10 cellular contexts compared by ENCODE assay signal in the genomic region with DNA sequence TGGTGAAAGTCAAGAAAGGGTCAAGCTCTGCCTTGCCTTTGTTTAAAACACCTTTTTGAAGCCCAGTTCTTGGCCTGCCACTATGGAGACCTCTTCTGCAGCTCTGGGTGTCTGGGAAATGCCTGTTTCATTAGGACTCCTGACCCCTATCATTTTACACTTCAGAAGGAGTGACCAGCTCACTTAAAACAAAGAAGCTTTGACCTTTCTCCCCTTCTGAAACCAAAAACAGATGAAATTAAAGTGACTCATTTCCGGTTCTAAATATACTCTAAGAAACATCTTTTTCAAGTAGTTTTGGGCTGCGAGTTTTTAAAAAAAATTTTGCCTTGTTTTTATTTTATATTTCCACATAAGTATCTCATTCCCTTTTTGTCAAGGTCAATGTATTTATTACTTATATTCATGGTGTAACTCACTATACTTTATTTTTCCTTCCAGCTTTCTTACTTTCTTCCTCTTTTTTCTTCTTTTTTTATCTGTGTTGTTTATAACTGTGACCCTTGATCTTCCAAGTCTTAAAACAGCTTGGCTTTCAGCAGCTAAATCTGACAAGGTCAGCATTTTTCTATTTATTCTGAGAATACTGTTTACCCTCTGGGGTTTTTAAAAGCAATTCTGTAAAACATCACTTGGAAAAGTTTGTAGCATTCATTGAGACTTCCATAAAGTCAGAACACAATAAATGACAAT.
A peak's percentile ranks its signal among the peaks of the same experiment; 100 is the strongest.
DNase-seq lines count a peak whose midpoint lies in the region; ATAC-seq and TF ChIP-seq lines count a peak whose summit lies in the region.
"Had no signal": no experiment of that assay in that cellular context is flagged by ENCODE, and none has a peak within 500 bp of the region (broad histone marks: within the 10 kb centered on the region; RNA-seq: fewer than 3 reads in every experiment).

No MANE protein-coding gene starts in this region.

- H3K9me3 Mint-ChIP-seq in CD8-positive, alpha-beta memory T cell = no peaks in the 10 kb centered on the region
- H3K9me3 Mint-ChIP-seq in H9 = no peaks in the 10 kb centered on the region; a peak in 1 of 5 replicates

- H3K18ac ChIP-seq in H9 (ENCODE audit: insufficient read length, low read depth, low read length) = no peak overlapping the region

- H3K4me1 ChIP-seq in BLaER1 (peaks cover 16% of the 10 kb centered on the region), KMS-11 (ENCODE audit: low read depth, poor library complexity, severe bottlenecking) (peaks cover 45% of the 10 kb centered on the region), H9 (ENCODE audit: insufficient read depth, low read length) (peaks cover 5% of the 10 kb centered on the region; the same call in 1 of the 2 replicates)
- H3K4me1 ChIP-seq in CD8-positive, alpha-beta memory T cell (ENCODE audit: insufficient read depth, low read length) = no peaks in the 10 kb centered on the region

- no peak overlapping the region for H3K14ac ChIP-seq in H9 (ENCODE audit: insufficient read depth, low read length)

- no peak overlapping the region for H3K4me3 Mint-ChIP-seq in CD8-positive, alpha-beta memory T cell
- H3K4me3 Mint-ChIP-seq in H9 = no peak overlapping the region

- no peaks in the 10 kb centered on the region for H3K23me2 ChIP-seq in H9 (ENCODE audit: insufficient read length, low read depth, low read length, poor library complexity, severe bottlenecking)

- H3K4me1 Mint-ChIP-seq in CD8-positive, alpha-beta memory T cell = no peaks in the 10 kb centered on the region
- H3K4me1 Mint-ChIP-seq in H9 = peaks cover 36 to 37% of the 10 kb centered on the region in 2 experiments

- H3K27me3 ChIP-seq in BLaER1 (no peaks in the 10 kb centered on the region), KMS-11 (ENCODE audit: insufficient read depth, low read depth) (no peaks in the 10 kb centered on the region), H9 (ENCODE audit: insufficient read depth, low read length) (no peaks in the 10 kb centered on the region)
- no peaks in the 10 kb centered on the region for H3K27me3 ChIP-seq in CD8-positive, alpha-beta memory T cell (ENCODE audit: insufficient read depth, low read length, poor library complexity, severe bottlenecking)

- DNase-seq in fibroblast of mammary gland (ENCODE audit: low read depth) = peak; percentile 77
- DNase-seq in posterior vena cava (ENCODE audit: low spot score) = no peak
- no peak for DNase-seq in CD8-positive, alpha-beta memory T cell
- no peak for DNase-seq in H9
- DNase-seq: DND-41, NCI-H2107 had no signal

- H3K36me3 ChIP-seq in BLaER1 (no peaks in the 10 kb centered on the region), KMS-11 (ENCODE audit: insufficient read depth) (no peaks in the 10 kb centered on the region)
- H3K36me3 ChIP-seq in CD8-positive, alpha-beta memory T cell (ENCODE audit: insufficient read depth, low read length) = no peaks in the 10 kb centered on the region

- no peaks in the 10 kb centered on the region for H3K79me2 ChIP-seq in KMS-11 (ENCODE audit: insufficient read depth, low read depth)
- H3K79me2 ChIP-seq in H9 (ENCODE audit: insufficient read depth, low read length) = no peaks in the 10 kb centered on the region

- H3K27me3 Mint-ChIP-seq in CD8-positive, alpha-beta memory T cell = no peaks in the 10 kb centered on the region
- no peaks in the 10 kb centered on the region; the same call in 1 of the 2 replicates for H3K27me3 Mint-ChIP-seq in H9 (ENCODE audit: low read depth)

- H3K27ac Mint-ChIP-seq in CD8-positive, alpha-beta memory T cell = no peak overlapping the region
- H3K27ac Mint-ChIP-seq in H9 = 0 out of 7 replicates have a peak overlapping the region, but pooled peaks of 1 of the 3 experiments have one; percentile 17

- no peak overlapping the region for H3K56ac ChIP-seq in H9 (ENCODE audit: insufficient read length, low read depth, low read length)

- no peaks in the 10 kb centered on the region for H3K9me3 ChIP-seq in BLaER1
- H3K9me3 ChIP-seq in CD8-positive, alpha-beta memory T cell (ENCODE audit: low read length) = no peaks in the 10 kb centered on the region
- no peaks in the 10 kb centered on the region for H3K9me3 ChIP-seq in H9 (ENCODE audit: control insufficient read depth, low read depth, low read length)

- H3K27ac ChIP-seq in BLaER1 = no peak overlapping the region
- peak overlapping the region; percentile 79 for H3K27ac ChIP-seq in KMS-11
- no peak overlapping the region for H3K27ac ChIP-seq in CD8-positive, alpha-beta memory T cell (ENCODE audit: low read depth, low read length)
- no peak overlapping the region for H3K27ac ChIP-seq in H9 (ENCODE audit: insufficient read length, low read depth, low read length)

- H2AFZ ChIP-seq in KMS-11 (ENCODE audit: low read depth) = peak overlapping the region; percentile 20
- no peak overlapping the region for H2AFZ ChIP-seq in H9 (ENCODE audit: low read length)

- H2BK20ac ChIP-seq in H9 (ENCODE audit: low read depth, low read length, poor library complexity, severe bottlenecking) = no peak overlapping the region

- no peak overlapping the region for H3K4me3 ChIP-seq in BLaER1
- H3K4me3 ChIP-seq in KMS-11 (IDR thresholded peaks at IDR 0.05; ENCODE audit: insufficient read depth, low read depth, low read length) = no peak overlapping the region
- H3K4me3 ChIP-seq in fibroblast of mammary gland (ENCODE audit: control insufficient read depth, low read depth, low read length) = no peak overlapping the region
- H3K4me3 ChIP-seq in CD8-positive, alpha-beta memory T cell (ENCODE audit: low read length) = no peak overlapping the region

- no peak overlapping the region for H3K23ac ChIP-seq in H9 (ENCODE audit: insufficient read length, low read depth, low read length)

- H4K8ac ChIP-seq in H9 (replicated peaks; ENCODE audit: insufficient read length, low read depth, low read length) = no peak overlapping the region

- ATAC-seq in GM21423 (IDR thresholded peaks at IDR 0.05; ENCODE audit: unreplicated experiment) = peak; percentile 65
- no peak for ATAC-seq in HG03469 (IDR thresholded peaks at IDR 0.05; ENCODE audit: unreplicated experiment)

- H3K9ac ChIP-seq in BLaER1 = no peak overlapping the region
- peak overlapping the region; percentile 24; the same call in 1 of the 2 replicates for H3K9ac ChIP-seq in KMS-11
- H3K9ac ChIP-seq in H9 (ENCODE audit: extremely low read depth, insufficient read length, low read length) = no peak overlapping the region

- no peak overlapping the region for H2BK120ac ChIP-seq in H9 (ENCODE audit: low read depth, low read length, poor library complexity, severe bottlenecking)

- no peak overlapping the region for H3K4ac ChIP-seq in H9 (ENCODE audit: low read depth, low read length)

- no peak overlapping the region for H4K5ac ChIP-seq in H9 (ENCODE audit: insufficient read length, low read depth, low read length)

- no peak overlapping the region for H3T11ph ChIP-seq in H9 (ENCODE audit: low read length)

- no peak overlapping the region for H2BK5ac ChIP-seq in H9 (ENCODE audit: insufficient read length, low read length)

- no peak overlapping the region for H2BK15ac ChIP-seq in H9 (ENCODE audit: low read depth, low read length)

- POLR2A ChIA-PET in CD8-positive, alpha-beta memory T cell (lab: Charles Lee) = no interaction called here

- H4K91ac ChIP-seq in H9 (ENCODE audit: insufficient read length, low read depth, low read length) = no peak overlapping the region

- H3K79me1 ChIP-seq in H9 (ENCODE audit: insufficient read depth, low read depth, low read length, poor library complexity, severe bottlenecking) = no peaks in the 10 kb centered on the region

- H4K20me1 ChIP-seq in BLaER1 (no peaks in the 10 kb centered on the region), KMS-11 (ENCODE audit: insufficient read depth) (no peaks in the 10 kb centered on the region), H9 (ENCODE audit: control insufficient read depth, insufficient read depth, insufficient read length) (no peaks in the 10 kb centered on the region)

- CTCF ChIA-PET in CD8-positive, alpha-beta memory T cell (lab: Charles Lee) = no interaction called here

- H2AK5ac ChIP-seq in H9 (ENCODE audit: insufficient read length, low read length) = no peak overlapping the region

- H3K4me2 ChIP-seq in BLaER1 (peak overlapping the region; percentile 46), KMS-11 (peak overlapping the region; percentile 95), H9 (ENCODE audit: insufficient read depth, insufficient read length, low read length) (no peak overlapping the region)

- TF ChIP-seq CTCF in KMS-11 (conservative IDR thresholded peaks at IDR 0.05; ENCODE audit: low read depth, low read length) (no peak), fibroblast of mammary gland (conservative IDR thresholded peaks at IDR 0.05; ENCODE audit: control insufficient read depth, insufficient read depth, low read depth, low read length) (no peak), H9 (conservative IDR thresholded peaks at IDR 0.05) (no peak)

- intact Hi-C loops in posterior vena cava (cut with DNase I) = no loop called here

- no peaks in the 10 kb centered on the region for H3K36me3 Mint-ChIP-seq in CD8-positive, alpha-beta memory T cell
- no peaks in the 10 kb centered on the region for H3K36me3 Mint-ChIP-seq in H9 (ENCODE audit: insufficient read depth in 1 of 3, low read depth in 3 of 3)

- H2BK12ac ChIP-seq in H9 (ENCODE audit: insufficient read length, low read depth, low read length) = no peak overlapping the region

- no CpG with 5 or more reads among the region's 2 CpGs for WGBS in H9 (ENCODE audit: extremely low coverage, insufficient read length, low lambda C conversion rate)
